9 cellular contexts compared by ENCODE assay signal in the genomic region with DNA sequence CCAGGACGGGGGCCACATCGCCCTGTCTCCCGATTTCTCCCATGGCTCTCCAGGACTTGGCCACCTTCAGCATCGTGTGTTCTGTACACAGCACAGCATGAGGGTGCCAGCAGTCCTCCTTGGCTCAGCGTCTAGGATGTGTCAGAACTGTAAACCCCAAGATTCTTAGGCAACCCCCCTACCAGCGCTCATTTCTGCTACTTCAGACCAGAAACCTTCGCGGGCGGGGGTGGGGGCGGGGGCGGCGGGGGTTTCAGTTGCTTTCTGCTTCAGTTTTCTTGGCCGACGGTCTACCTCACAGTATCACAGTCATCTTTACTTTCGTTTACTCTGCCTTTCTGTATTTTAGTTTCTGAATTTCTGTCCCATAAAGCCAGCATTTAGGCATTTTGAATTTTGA.
DNase-seq lines count a peak whose midpoint lies in the region; ATAC-seq and TF ChIP-seq lines count a peak whose summit lies in the region.
"Had no signal": no experiment of that assay in that cellular context is flagged by ENCODE, and none has a peak within 500 bp of the region (broad histone marks: within the 10 kb centered on the region; RNA-seq: fewer than 3 reads in every experiment).

No MANE protein-coding gene starts in this region.

- H3K27me3 ChIP-seq in GM23338 (ENCODE audit: insufficient read depth): no peaks in the 10 kb centered on the region
- H3K27me3 ChIP-seq in mammary epithelial cell (ENCODE audit: insufficient read depth, low read length): no peaks in the 10 kb centered on the region

- peak overlapping the region; percentile 63; the same call in 1 of the 2 replicates for H3K27ac Mint-ChIP-seq in GM23338
- H3K27ac Mint-ChIP-seq in activated CD4-positive, alpha-beta T cell treated with anti-CD3 and anti-CD28 coated beads, Interleukin-2, amount 10 ng/mL, durations not matched to agents 24 days and 14 days: peak overlapping the region; percentile 85

- in situ Hi-C loops in GM13976 (cut with MboI; ENCODE audit: low sequenced_read_pairs, unreplicated experiment): loop anchor here (25.0 kb wide), 1 partner anchor 594 kb away; no protein-coding TSS in a partner anchor
- in situ Hi-C loops in mammary epithelial cell (cut with MboI; ENCODE audit: low sequenced_read_pairs in 2 of 2): loop anchor here (25.0 kb wide), 3 partner anchors 269 to 844 kb away; no protein-coding TSS in a partner anchor

- TF ChIP-seq CTCF in GM13976 (IDR thresholded peaks at IDR 0.05; ENCODE audit: borderline replicate concordance, control extremely low read depth, extremely low read depth, insufficient read depth, missing control alignments): no peak
- TF ChIP-seq CTCF in GM23338 (conservative IDR thresholded peaks at IDR 0.05; ENCODE audit: low read depth in 2 of 2): no peak
- TF ChIP-seq CTCF in mammary epithelial cell (conservative IDR thresholded peaks at IDR 0.05 in 1 of 2, IDR thresholded peaks at IDR 0.05 in 1 of 2; ENCODE audit: extremely low read depth in 1 of 2, insufficient read depth in 1 of 2, low read depth in 1 of 2, low read length in 2 of 2): no peak

- no peak overlapping the region for H3K4me2 ChIP-seq in GM23338
- H3K4me2 ChIP-seq in mammary epithelial cell (ENCODE audit: insufficient read depth, low read depth, low read length): no peak overlapping the region

- ATAC-seq in GM23338: no peak

- H3K4me3 Mint-ChIP-seq in GM23338: no peak overlapping the region
- H3K4me3 Mint-ChIP-seq in activated CD4-positive, alpha-beta T cell treated with anti-CD3 and anti-CD28 coated beads, Interleukin-2, amount 10 ng/mL, durations not matched to agents 24 days and 14 days: peak overlapping the region; percentile 77

- no peaks in the 10 kb centered on the region for H4K20me1 ChIP-seq in GM23338 (replicated peaks; ENCODE audit: insufficient read depth)
- no peaks in the 10 kb centered on the region for H4K20me1 ChIP-seq in mammary epithelial cell (ENCODE audit: insufficient read depth, low read length)

- H3K36me3 Mint-ChIP-seq in GM23338 (ENCODE audit: low read depth): no peaks in the 10 kb centered on the region; the same call in 2 of the 3 replicates
- no peaks in the 10 kb centered on the region for H3K36me3 Mint-ChIP-seq in activated CD4-positive, alpha-beta T cell treated with anti-CD3 and anti-CD28 coated beads, Interleukin-2, amount 10 ng/mL, durations not matched to agents 24 days and 14 days (ENCODE audit: low read depth)

- H3K27me3 Mint-ChIP-seq in GM23338 (ENCODE audit: insufficient read depth, low read depth, poor library complexity): peaks cover 3% of the 10 kb centered on the region
- H3K27me3 Mint-ChIP-seq in activated CD4-positive, alpha-beta T cell treated with anti-CD3 and anti-CD28 coated beads, Interleukin-2, amount 10 ng/mL, durations not matched to agents 24 days and 14 days: peaks cover 13% of the 10 kb centered on the region

- H3K4me3 ChIP-seq in GM23338 (no peak overlapping the region), mammary epithelial cell (replicated peaks in 1 of 3; ENCODE audit: insufficient read depth in 1 of 3, low read depth in 2 of 3, low read length in 3 of 3) (no peak overlapping the region)

- peak; percentile 74 for DNase-seq in GM13976 (ENCODE audit: low spot score)
- DNase-seq in GM23338 (ENCODE audit: low spot score): no peak
- peak; percentile 65 for DNase-seq in activated CD4-positive, alpha-beta T cell treated with anti-CD3 and anti-CD28 coated beads, Interleukin-2, amount 10 ng/mL, durations not matched to agents 24 days and 14 days
- DNase-seq in stimulated activated CD4-positive, alpha-beta T cell treated with anti-CD3 and anti-CD28 coated beads, Interleukin-12 subunit alpha, Interleukin-12 subunit beta, amount 100 ng/mL, for 4 hours: peak; percentile 27
- no peak for DNase-seq in SKM-1 (lab: John Stamatoyannopoulos, UW; ENCODE audit: unreplicated experiment)
- DNase-seq in NCI-H2107 (lab: John Stamatoyannopoulos, UW): no peak
- no peak for DNase-seq in HK-2 (ENCODE audit: unreplicated experiment)
- DNase-seq in mammary epithelial cell: no peak
- DNase-seq: H7 had no signal

- no peaks in the 10 kb centered on the region for H3K9me2 ChIP-seq in GM23338 (ENCODE audit: insufficient read depth)

- dilution Hi-C loops in mammary epithelial cell (cut with HindIII; ENCODE audit: low sequenced_read_pairs): loop anchor here (25.0 kb wide), 1 partner anchor 594 kb away; no protein-coding TSS in a partner anchor

- no TSS peak for BruUV-seq in mammary epithelial cell (replicated peaks; lab: Mats Ljungman, UMichigan)

- CTCF ChIA-PET in mammary epithelial cell (lab: Charles Lee; ENCODE audit: low non-redundant PET): no interaction called here

- H3K27ac ChIP-seq in GM23338 (ENCODE audit: low read depth) (no peak overlapping the region), mammary epithelial cell (ENCODE audit: insufficient read depth, low read depth, low read length) (no peak overlapping the region)

- H3K9ac ChIP-seq in mammary epithelial cell (ENCODE audit: insufficient read depth, low read length): no peak overlapping the region

- H3K9me3 Mint-ChIP-seq in GM23338: no peaks in the 10 kb centered on the region
- no peaks in the 10 kb centered on the region for H3K9me3 Mint-ChIP-seq in activated CD4-positive, alpha-beta T cell treated with anti-CD3 and anti-CD28 coated beads, Interleukin-2, amount 10 ng/mL, durations not matched to agents 24 days and 14 days

- H3F3A ChIP-seq in GM23338 (replicated peaks; ENCODE audit: low read depth): no peaks in the 10 kb centered on the region; the same call in 1 of the 2 replicates

- no peaks in the 10 kb centered on the region for H3K9me3 ChIP-seq in mammary epithelial cell (replicated peaks; ENCODE audit: insufficient read depth, low read length)

- peaks cover 35% of the 10 kb centered on the region for H3K4me1 ChIP-seq in GM23338 (ENCODE audit: insufficient read depth)
- no peaks in the 10 kb centered on the region for H3K4me1 ChIP-seq in mammary epithelial cell (ENCODE audit: insufficient read depth, low read length)

- intact Hi-C loops in activated CD4-positive, alpha-beta T cell treated with anti-CD3 and anti-CD28 coated beads, Interleukin-2, amount 10 ng/mL, durations not matched to agents 24 days and 14 days (cut with micrococcal nuclease): loop anchor here (2.0 to 5.0 kb wide), 5 partner anchors 35 to 849 kb away; no protein-coding TSS in a partner anchor
- intact Hi-C loops in mammary epithelial cell (cut with micrococcal nuclease): no loop called here

- H3K79me2 ChIP-seq in GM23338 (replicated peaks; ENCODE audit: insufficient read depth) (no peaks in the 10 kb centered on the region), mammary epithelial cell (ENCODE audit: insufficient read depth, low read length) (no peaks in the 10 kb centered on the region)

- H2AFZ ChIP-seq in GM23338 (no peak overlapping the region), mammary epithelial cell (ENCODE audit: low read depth, low read length) (no peak overlapping the region)

- peaks cover 52% of the 10 kb centered on the region for H3K4me1 Mint-ChIP-seq in GM23338
- peaks cover 18% of the 10 kb centered on the region for H3K4me1 Mint-ChIP-seq in activated CD4-positive, alpha-beta T cell treated with anti-CD3 and anti-CD28 coated beads, Interleukin-2, amount 10 ng/mL, durations not matched to agents 24 days and 14 days

- WGBS in mammary epithelial cell (ENCODE audit: low coverage, missing lambda C conversion rate): 96% methylated on average over 9 of the region's 15 CpGs

- H3K36me3 ChIP-seq in GM23338 (ENCODE audit: insufficient read depth) (no peaks in the 10 kb centered on the region), mammary epithelial cell (ENCODE audit: insufficient read depth, low read length) (no peaks in the 10 kb centered on the region)

TF ChIP-seq in GM23338, 12 proteins besides CTCF, POLR2A, EP300 and RAD21 (continues in another document):
- TF ChIP-seq, protein P1, sequence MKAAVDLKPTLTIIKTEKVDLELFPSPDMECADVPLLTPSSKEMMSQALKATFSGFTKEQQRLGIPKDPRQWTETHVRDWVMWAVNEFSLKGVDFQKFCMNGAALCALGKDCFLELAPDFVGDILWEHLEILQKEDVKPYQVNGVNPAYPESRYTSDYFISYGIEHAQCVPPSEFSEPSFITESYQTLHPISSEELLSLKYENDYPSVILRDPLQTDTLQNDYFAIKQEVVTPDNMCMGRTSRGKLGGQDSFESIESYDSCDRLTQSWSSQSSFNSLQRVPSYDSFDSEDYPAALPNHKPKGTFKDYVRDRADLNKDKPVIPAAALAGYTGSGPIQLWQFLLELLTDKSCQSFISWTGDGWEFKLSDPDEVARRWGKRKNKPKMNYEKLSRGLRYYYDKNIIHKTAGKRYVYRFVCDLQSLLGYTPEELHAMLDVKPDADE (IDR thresholded peaks at IDR 0.05): no peak

Comparison
In these comparisons a context has a peak if more than half of its experiments do, and no peak if none do; other contexts are left out.
1. DNase-seq: peak in GM13976 (single experiment), activated CD4-positive, alpha-beta T cell treated with anti-CD3 and anti-CD28 coated beads, Interleukin-2, amount 10 ng/mL, durations not matched to agents 24 days and 14 days (single experiment) and stimulated activated CD4-positive, alpha-beta T cell treated with anti-CD3 and anti-CD28 coated beads, Interleukin-12 subunit alpha, Interleukin-12 subunit beta, amount 100 ng/mL, for 4 hours (single experiment); none in GM23338 (single experiment), SKM-1 (single experiment), NCI-H2107 (single experiment), HK-2 (single experiment) and mammary epithelial cell (single experiment).